In the genomic region with DNA sequence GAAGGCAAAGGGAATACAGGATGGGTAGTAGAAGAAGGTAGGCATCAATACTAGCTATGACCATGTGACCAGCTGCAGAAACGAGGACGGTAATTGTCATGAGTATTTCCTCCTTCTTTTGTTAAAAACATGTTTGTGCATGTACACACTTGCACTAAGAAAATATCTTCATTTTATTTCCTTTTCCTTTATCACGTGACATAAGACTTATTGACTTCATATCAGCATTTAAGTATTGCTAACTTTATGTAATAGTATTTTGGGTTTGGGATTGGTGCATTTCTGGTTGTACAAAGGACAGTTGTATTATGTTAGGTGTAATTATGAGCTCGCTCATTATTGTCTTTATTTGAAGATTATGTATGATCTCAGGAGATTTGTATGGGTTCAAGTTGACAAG, we compare ENCODE assay signal across 5 cellular contexts. TPM values are rescaled to one million over a fixed set of nuclear protein-coding genes. Genes with fewer than 3 reads are reported as not detected.
"Had no signal": no experiment of that assay in that cellular context is flagged by ENCODE, and none has a peak within 500 bp of the region (broad histone marks: within the 10 kb centered on the region; RNA-seq: fewer than 3 reads in every experiment).

No MANE protein-coding gene starts in this region.

RNA-seq across cellular contexts. Expression of a gene that starts 33.7 kb away (rescaled TPM):
- total RNA-seq: GM23248, H4, H7, HT1080, IMR-90 had no signal
- polyA plus RNA-seq: IMR-90 had no signal
